1 cellular context compared by ENCODE assay signal in the genomic region with DNA sequence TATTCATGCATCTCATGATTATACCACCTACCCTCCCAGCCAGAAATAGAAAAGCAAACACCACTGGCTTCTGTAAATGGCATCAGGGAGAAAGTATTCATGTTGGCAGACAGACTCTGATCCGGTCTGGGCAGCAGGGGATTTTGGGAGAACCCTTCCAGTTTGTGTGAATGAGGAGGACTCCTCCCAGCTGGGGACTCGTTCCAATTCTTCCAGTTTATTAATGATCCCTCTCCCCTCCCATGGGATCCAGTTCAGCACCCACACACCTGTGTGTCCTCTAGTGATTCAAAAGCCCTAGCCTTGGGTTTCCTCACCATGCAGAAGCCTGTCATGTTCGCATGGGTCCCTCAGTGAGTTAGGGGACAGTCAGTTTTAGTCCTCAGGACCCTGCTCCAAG.
TF ChIP-seq lines count a peak whose summit lies in the region.

No MANE protein-coding gene starts in this region.

TF ChIP-seq in IMR-90, 13 proteins besides CTCF, POLR2A, EP300 and RAD21:
- TF ChIP-seq, protein P1, sequence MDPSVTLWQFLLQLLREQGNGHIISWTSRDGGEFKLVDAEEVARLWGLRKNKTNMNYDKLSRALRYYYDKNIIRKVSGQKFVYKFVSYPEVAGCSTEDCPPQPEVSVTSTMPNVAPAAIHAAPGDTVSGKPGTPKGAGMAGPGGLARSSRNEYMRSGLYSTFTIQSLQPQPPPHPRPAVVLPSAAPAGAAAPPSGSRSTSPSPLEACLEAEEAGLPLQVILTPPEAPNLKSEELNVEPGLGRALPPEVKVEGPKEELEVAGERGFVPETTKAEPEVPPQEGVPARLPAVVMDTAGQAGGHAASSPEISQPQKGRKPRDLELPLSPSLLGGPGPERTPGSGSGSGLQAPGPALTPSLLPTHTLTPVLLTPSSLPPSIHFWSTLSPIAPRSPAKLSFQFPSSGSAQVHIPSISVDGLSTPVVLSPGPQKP (IDR thresholded peaks at IDR 0.05; ENCODE audit: borderline replicate concordance, low read depth, low read length), result no peak
- TF ChIP-seq MXI1 (IDR thresholded peaks at IDR 0.05; ENCODE audit: borderline replicate concordance, low read depth, low read length) (no peak), CEBPB (IDR thresholded peaks at IDR 0.05; ENCODE audit: low read depth, low read length) (no peak), RFX5 (IDR thresholded peaks at IDR 0.05; ENCODE audit: low read depth, low read length) (no peak), SMC3 (IDR thresholded peaks at IDR 0.05; ENCODE audit: low read depth, low read length) (no peak), CHD1 (IDR thresholded peaks at IDR 0.05; ENCODE audit: low read depth, low read length) (no peak), NFE2L2 (IDR thresholded peaks at IDR 0.05; ENCODE audit: low read depth, low read length) (no peak), MAZ (IDR thresholded peaks at IDR 0.05; ENCODE audit: borderline replicate concordance, low read depth, low read length) (no peak), BHLHE40 (IDR thresholded peaks at IDR 0.05; ENCODE audit: low read depth, low read length) (no peak), RCOR1 (IDR thresholded peaks at IDR 0.05; ENCODE audit: insufficient replicate concordance, low read length) (no peak), MAFK (IDR thresholded peaks at IDR 0.05; ENCODE audit: low read depth, low read length) (no peak), FOS (IDR thresholded peaks at IDR 0.05; ENCODE audit: low read depth, low read length) (no peak)
- TF ChIP-seq, protein P2, sequence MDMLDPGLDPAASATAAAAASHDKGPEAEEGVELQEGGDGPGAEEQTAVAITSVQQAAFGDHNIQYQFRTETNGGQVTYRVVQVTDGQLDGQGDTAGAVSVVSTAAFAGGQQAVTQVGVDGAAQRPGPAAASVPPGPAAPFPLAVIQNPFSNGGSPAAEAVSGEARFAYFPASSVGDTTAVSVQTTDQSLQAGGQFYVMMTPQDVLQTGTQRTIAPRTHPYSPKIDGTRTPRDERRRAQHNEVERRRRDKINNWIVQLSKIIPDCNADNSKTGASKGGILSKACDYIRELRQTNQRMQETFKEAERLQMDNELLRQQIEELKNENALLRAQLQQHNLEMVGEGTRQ (IDR thresholded peaks at IDR 0.05; ENCODE audit: low read depth, low read length), result no peak
TF ChIP-seq in IMR-90: peak in this region for 0.
